14 cellular contexts compared by ENCODE assay signal in the genomic region with DNA sequence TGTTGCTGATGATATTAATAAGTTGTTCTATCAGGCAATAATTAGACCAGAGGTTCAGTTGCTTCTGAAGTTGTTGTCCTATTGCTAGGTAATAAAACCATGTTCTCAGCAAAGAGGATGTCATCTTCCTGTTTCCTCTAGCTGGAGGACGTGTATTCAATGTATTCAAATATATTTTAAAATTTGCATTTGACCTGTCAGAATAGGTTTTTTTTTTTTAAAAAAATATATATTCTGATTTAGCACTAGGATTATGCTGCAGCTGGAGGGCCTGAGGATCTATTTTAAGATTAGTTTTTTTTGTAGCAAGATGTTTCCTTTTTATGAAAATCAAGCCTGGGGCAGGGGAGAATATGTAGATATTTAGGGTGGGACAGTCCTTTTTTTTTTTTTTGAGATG.
"Had no signal": no experiment of that assay in that cellular context is flagged by ENCODE, and none has a peak within 500 bp of the region (broad histone marks: within the 10 kb centered on the region; RNA-seq: fewer than 3 reads in every experiment).

No MANE protein-coding gene starts in this region.

- H3K36me3 ChIP-seq: brain microvascular endothelial cell, esophagus squamous epithelium, vagina had no signal

- DNase-seq: activated CD4-positive, alpha-beta memory T cell treated with anti-CD3 and anti-CD28 coated beads, Interleukin-2, amount 10 ng/mL, durations not matched to agents 7 days and 5 days; activated CD4-positive, alpha-beta T cell treated with anti-CD3 and anti-CD28 coated beads for 36 hours; activated gamma-delta T cell treated with Interleukin-2 at 50 U/mL for 16 hours; activated naive CD8-positive, alpha-beta T cell treated with anti-CD3 and anti-CD28 coated beads for 36 hours; activated T-cell treated with anti-CD3 and anti-CD28 coated beads, Interleukin-2, amount 50 U/mL, for 72 hours; brain microvascular endothelial cell; esophagus squamous epithelium; left colon; nephron progenitor cell; stimulated activated CD4-positive, alpha-beta T cell treated with anti-CD3 and anti-CD28 coated beads, Interleukin-4, amount 100 ng/mL, for 1 hour; stimulated activated CD8-positive, alpha-beta memory T cell treated with anti-CD3 and anti-CD28 coated beads, Interleukin-4, amount 100 ng/mL, for 48 hours; T1000 had no signal

- H3K9me3 ChIP-seq: esophagus squamous epithelium, psoas muscle, vagina had no signal

- H3K36me3 Mint-ChIP-seq: activated naive CD8-positive, alpha-beta T cell treated with anti-CD3 and anti-CD28 coated beads for 36 hours had no signal

- H3K9me3 Mint-ChIP-seq: activated CD4-positive, alpha-beta memory T cell treated with anti-CD3 and anti-CD28 coated beads, Interleukin-2, amount 10 ng/mL, durations not matched to agents 7 days and 5 days had no signal

- H3K4me3 Mint-ChIP-seq: activated CD4-positive, alpha-beta memory T cell treated with anti-CD3 and anti-CD28 coated beads, Interleukin-2, amount 10 ng/mL, durations not matched to agents 7 days and 5 days; activated CD4-positive, alpha-beta T cell treated with anti-CD3 and anti-CD28 coated beads for 36 hours; activated naive CD8-positive, alpha-beta T cell treated with anti-CD3 and anti-CD28 coated beads for 36 hours; activated T-cell treated with anti-CD3 and anti-CD28 coated beads, Interleukin-2, amount 50 U/mL, for 72 hours; nephron progenitor cell had no signal

- ATAC-seq: activated CD4-positive, alpha-beta T cell treated with anti-CD3 and anti-CD28 coated beads for 36 hours; activated T-cell treated with anti-CD3 and anti-CD28 coated beads, Interleukin-2, amount 50 U/mL, for 72 hours; left colon had no signal

- H3K27ac ChIP-seq: brain microvascular endothelial cell, psoas muscle, vagina had no signal

- H3K4me3 ChIP-seq: esophagus squamous epithelium, psoas muscle, vagina had no signal

- H3K27me3 ChIP-seq: brain microvascular endothelial cell, esophagus squamous epithelium, vagina had no signal

- H3K27ac Mint-ChIP-seq: activated CD4-positive, alpha-beta memory T cell treated with anti-CD3 and anti-CD28 coated beads, Interleukin-2, amount 10 ng/mL, durations not matched to agents 7 days and 5 days; activated CD4-positive, alpha-beta T cell treated with anti-CD3 and anti-CD28 coated beads for 36 hours; activated naive CD8-positive, alpha-beta T cell treated with anti-CD3 and anti-CD28 coated beads for 36 hours; activated T-cell treated with anti-CD3 and anti-CD28 coated beads, Interleukin-2, amount 50 U/mL, for 72 hours; nephron progenitor cell had no signal
